17 cellular contexts compared by ENCODE assay signal in genomic region chr4:53479731-53480525, GRCh38.
DNase-seq lines count a peak whose midpoint lies in the region; ATAC-seq and TF ChIP-seq lines count a peak whose summit lies in the region.
"Had no signal": no experiment of that assay in that cellular context is flagged by ENCODE, and none has a peak within 500 bp of the region (broad histone marks: within the 10 kb centered on the region; RNA-seq: fewer than 3 reads in every experiment).

No MANE protein-coding gene starts in this region.

- DNase-seq in EH (ENCODE audit: low read depth) (peak; percentile 87), PC-9 (no peak), choroid plexus epithelial cell (ENCODE audit: low read depth) (peak; percentile 47), non-pigmented ciliary epithelial cell (ENCODE audit: low read depth) (peak; percentile 61), NCI-H345 treated with DMSO at 0.1 percent for 48 hours (lab: John Stamatoyannopoulos, UW; ENCODE audit: unreplicated experiment) (no peak), adrenal gland (no peak)
- DNase-seq in activated CD4-positive, alpha-beta T cell treated with anti-CD3 and anti-CD28 coated beads, Interleukin-2, amount 50 U/mL, for 48 hours, result no peak
- DNase-seq: activated CD8-positive, alpha-beta T cell treated with anti-CD3 and anti-CD28 coated beads, Interleukin-2, amount 10 ng/mL, durations not matched to agents 7 days and 5 days; dorsolateral prefrontal cortex; H9; NCI-H1105 treated with DMSO at 0.1 percent for 48 hours; right cardiac atrium; stimulated activated CD4-positive, alpha-beta T cell treated with anti-CD3 and anti-CD28 coated beads, Interleukin-4, amount 100 ng/mL, for 24 hours; thyroid gland had no signal

- no peak overlapping the region for H3K4me3 ChIP-seq in PC-9
- H3K4me3 ChIP-seq in choroid plexus epithelial cell (ENCODE audit: low read depth, low read length), result no peak overlapping the region
- no peak overlapping the region for H3K4me3 ChIP-seq in adrenal gland
- H3K4me3 ChIP-seq: ascending aorta, dorsolateral prefrontal cortex, neural progenitor cell, thyroid gland had no signal

- H3K4me2 ChIP-seq in PC-9, result no peak overlapping the region
- H3K4me2 ChIP-seq: neural progenitor cell had no signal

- no peak overlapping the region for H2AFZ ChIP-seq in PC-9
- H2AFZ ChIP-seq: neural progenitor cell had no signal

- H4K20me1 ChIP-seq in PC-9 (ENCODE audit: insufficient read depth), result no peaks in the 10 kb centered on the region

- H3K9me2 ChIP-seq in PC-9 (ENCODE audit: insufficient read depth), result no peaks in the 10 kb centered on the region

- H3K36me3 ChIP-seq in PC-9 (ENCODE audit: low read depth), result no peaks in the 10 kb centered on the region
- no peaks in the 10 kb centered on the region for H3K36me3 ChIP-seq in adrenal gland (replicated peaks in 1 of 2)
- H3K36me3 ChIP-seq: ascending aorta, neural progenitor cell had no signal

- no peak for TF ChIP-seq CTCF in PC-9 (conservative IDR thresholded peaks at IDR 0.05)
- no peak for TF ChIP-seq CTCF in choroid plexus epithelial cell (conservative IDR thresholded peaks at IDR 0.05; ENCODE audit: low read depth, low read length)
- TF ChIP-seq CTCF in adrenal gland (IDR thresholded peaks at IDR 0.05), result no peak

- BruUV-seq in PC-9 (replicated peaks; lab: Mats Ljungman, UMichigan), result no TSS peak

- POLR2A ChIA-PET in PC-9 (lab: Charles Lee; ENCODE audit: unreplicated experiment), result interaction anchor here (0.6 kb wide), 1 partner anchor 41 kb away, joined by 5 read pairs; no protein-coding TSS in a partner anchor

- 0 out of 2 replicates have a peak, but pooled peaks cover 5% of the 10 kb centered on the region for H3F3A ChIP-seq in PC-9 (ENCODE audit: insufficient read depth, low read depth)

- CTCF ChIA-PET in PC-9 (lab: Charles Lee), result interaction anchor here (0.6 kb wide), 1 partner anchor 795 kb away, joined by 3 read pairs; no protein-coding TSS in a partner anchor

- ATAC-seq in GM18907 (IDR thresholded peaks at IDR 0.05; ENCODE audit: unreplicated experiment), result no peak
- ATAC-seq: activated CD8-positive, alpha-beta T cell treated with anti-CD3 and anti-CD28 coated beads, Interleukin-2, amount 10 ng/mL, durations not matched to agents 7 days and 5 days; right cardiac atrium had no signal

- H3K4me1 ChIP-seq in PC-9 (replicated peaks; ENCODE audit: insufficient read depth) (peaks cover 11% of the 10 kb centered on the region), adrenal gland (replicated peaks in 1 of 2) (peaks cover 0 to 7% of the 10 kb centered on the region in 2 donors)
- H3K4me1 ChIP-seq: thyroid gland had no signal

- no peaks in the 10 kb centered on the region for H3K79me2 ChIP-seq in PC-9 (ENCODE audit: low read depth)

- H3K27me3 ChIP-seq in PC-9 (ENCODE audit: insufficient read depth, low read depth), result no peaks in the 10 kb centered on the region
- no peaks in the 10 kb centered on the region for H3K27me3 ChIP-seq in adrenal gland
- H3K27me3 ChIP-seq: ascending aorta, dorsolateral prefrontal cortex, neural progenitor cell, thyroid gland had no signal

- WGBS in adrenal gland, 4 donors, result 90 to 97% (median 95%) methylated on average over 5 of the region's 5 CpGs

- H3K9me3 ChIP-seq in PC-9 (ENCODE audit: insufficient read depth, low read depth), result no peaks in the 10 kb centered on the region
- no peaks in the 10 kb centered on the region for H3K9me3 ChIP-seq in adrenal gland (replicated peaks in 1 of 3)
- H3K9me3 ChIP-seq: ascending aorta had no signal

- no peak for TF ChIP-seq POLR2A in adrenal gland (IDR thresholded peaks at IDR 0.05)

- H3K27ac ChIP-seq in PC-9 (peak overlapping the region; percentile 49; the same call in 1 of the 2 replicates), adrenal gland (peak overlapping the region in 1 of 5 donors; percentile 42)
- H3K27ac ChIP-seq: ascending aorta, dorsolateral prefrontal cortex, neural progenitor cell, thyroid gland had no signal

- intact Hi-C loops in PC-9 (cut with micrococcal nuclease; ENCODE audit: unreplicated experiment) (loop anchor here (10.0 kb wide), 1 partner anchor 125 kb away; no protein-coding TSS in a partner anchor), adrenal gland (cut with DNase I) (no loop called here)

Comparison
In these comparisons a context has a peak if more than half of its experiments do, and no peak if none do; other contexts are left out.
1. DNase-seq: peak in EH (single experiment), choroid plexus epithelial cell (single experiment) and non-pigmented ciliary epithelial cell (single experiment); none in PC-9 (0 of 2), activated CD4-positive, alpha-beta T cell treated with anti-CD3 and anti-CD28 coated beads, Interleukin-2, amount 50 U/mL, for 48 hours (0 of 2), NCI-H345 treated with DMSO at 0.1 percent for 48 hours (single experiment) and adrenal gland (0 of 7).